Comparison of ENCODE assay signal across 21 cellular contexts in the genomic region with DNA sequence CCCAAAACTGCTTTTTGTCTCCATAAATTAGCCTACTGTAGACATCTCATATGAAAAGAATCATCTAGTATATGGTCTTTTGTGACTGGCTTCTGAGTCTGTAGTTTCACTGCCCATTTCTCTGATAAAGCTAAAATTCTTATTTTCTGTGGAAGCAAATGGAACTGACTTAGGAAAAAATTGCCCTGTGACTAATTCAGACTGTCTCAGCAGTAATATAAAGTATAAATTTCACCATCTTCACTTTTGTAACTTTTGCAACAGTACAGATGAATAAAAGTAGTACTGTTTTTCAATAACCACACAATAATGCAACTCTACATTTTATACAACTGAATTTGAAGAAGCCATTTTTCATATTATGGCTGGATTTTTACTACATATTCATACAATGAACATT.
A peak's percentile ranks its signal among the peaks of the same experiment; 100 is the strongest.
DNase-seq lines count a peak whose midpoint lies in the region; FAIRE-seq and TF ChIP-seq lines count a peak whose summit lies in the region.
"Had no signal": no experiment of that assay in that cellular context is flagged by ENCODE, and none has a peak within 500 bp of the region (broad histone marks: within the 10 kb centered on the region; RNA-seq: fewer than 3 reads in every experiment).

No MANE protein-coding gene starts in this region.

- H3K36me3 ChIP-seq in bronchial epithelial cell (ENCODE audit: control insufficient read depth, insufficient read depth, low read length) (no peaks in the 10 kb centered on the region), osteoblast (ENCODE audit: insufficient read depth, low read length) (no peaks in the 10 kb centered on the region), suprapubic skin (no peaks in the 10 kb centered on the region)
- H3K36me3 ChIP-seq: right lobe of liver, uterus had no signal

- TF ChIP-seq POLR2A in NB4 (IDR thresholded peaks at IDR 0.05; ENCODE audit: extremely low read depth, insufficient read length) (no peak), suprapubic skin (IDR thresholded peaks at IDR 0.05) (no peak)

- no peaks in the 10 kb centered on the region for H4K20me1 ChIP-seq in osteoblast (ENCODE audit: insufficient read depth, low read length)

- H3K9me3 ChIP-seq in osteoblast (ENCODE audit: low read depth, low read length) (no peaks in the 10 kb centered on the region), suprapubic skin (no peaks in the 10 kb centered on the region)
- H3K9me3 ChIP-seq: uterus had no signal

- peaks cover 2% of the 10 kb centered on the region for H3K79me2 ChIP-seq in osteoblast (ENCODE audit: insufficient read depth, low read length)

- TF ChIP-seq CTCF in NB4 (IDR thresholded peaks at IDR 0.05; ENCODE audit: low read depth, low read length) (no peak), bronchial epithelial cell (IDR thresholded peaks at IDR 0.05; ENCODE audit: insufficient read depth, low read length, severe bottlenecking) (no peak), osteoblast (IDR thresholded peaks at IDR 0.05; ENCODE audit: extremely low read depth, low read depth, low read length) (no peak), suprapubic skin (IDR thresholded peaks at IDR 0.05) (no peak)

- no peak overlapping the region for H2AFZ ChIP-seq in osteoblast (ENCODE audit: low read length)

- no peak overlapping the region for H3K4me3 ChIP-seq in NB4 (ENCODE audit: low read depth, low read length)
- H3K4me3 ChIP-seq in bronchial epithelial cell (ENCODE audit: low read depth, low read length): no peak overlapping the region
- no peak overlapping the region for H3K4me3 ChIP-seq in osteoblast (ENCODE audit: insufficient read depth, low read length)
- H3K4me3 ChIP-seq in suprapubic skin: no peak overlapping the region
- H3K4me3 ChIP-seq: right lobe of liver, uterus had no signal

- no peak overlapping the region for H3K4me2 ChIP-seq in osteoblast (ENCODE audit: insufficient read depth, low read length)

- H3K4me1 ChIP-seq in osteoblast (ENCODE audit: insufficient read depth, low read length): peaks cover 47% of the 10 kb centered on the region
- no peaks in the 10 kb centered on the region for H3K4me1 ChIP-seq in suprapubic skin
- H3K4me1 ChIP-seq: right lobe of liver, uterus had no signal

- no peak for FAIRE-seq in bronchial epithelial cell (lab: Jason Lieb, UNC)
- FAIRE-seq: endothelial cell of umbilical vein, G401.6, GM12891 had no signal

- DNase-seq in EH (ENCODE audit: low read depth) (peak; percentile 17), NB4 (ENCODE audit: low read depth) (peak; percentile 17), bronchial epithelial cell (ENCODE audit: low read depth) (peak; percentile 21), osteoblast (ENCODE audit: insufficient read length, low spot score, missing footprints) (no peak), germinal center (ENCODE audit: low spot score) (no peak), suprapubic skin (ENCODE audit: low spot score in 2 of 2) (no peak), NCI-H2171 treated with DMSO at 0.1 percent for 48 hours (lab: John Stamatoyannopoulos, UW) (no peak)
- DNase-seq in stimulated activated CD4-positive, alpha-beta T cell treated with anti-CD3 and anti-CD28 coated beads, Interleukin-4, amount 100 ng/mL, for 24 hours: no peak
- DNase-seq: activated CD4-positive, alpha-beta T cell treated with anti-CD3 and anti-CD28 coated beads, Interleukin-2, amount 50 U/mL, for 48 hours; activated naive CD4-positive, alpha-beta T cell treated with Interleukin-2 at 50 U/mL for 16 hours; cortex of kidney; Karpas-422; left ventricle myocardium superior; NCI-H2227 treated with DMSO at 0.1 percent for 48 hours; occipital lobe; right lobe of liver; RPMI8226; uterus had no signal

- H3K27ac ChIP-seq in osteoblast (ENCODE audit: low read depth, low read length): peak overlapping the region; percentile 86
- H3K27ac ChIP-seq in suprapubic skin: no peak overlapping the region
- H3K27ac ChIP-seq: right lobe of liver, uterus had no signal

- no peak for TF ChIP-seq EP300 in suprapubic skin (IDR thresholded peaks at IDR 0.05)

- H3K27me3 ChIP-seq in bronchial epithelial cell (ENCODE audit: control insufficient read depth, insufficient read depth, low read length) (no peaks in the 10 kb centered on the region), osteoblast (ENCODE audit: insufficient read depth, low read length) (no peaks in the 10 kb centered on the region), suprapubic skin (no peaks in the 10 kb centered on the region)
- H3K27me3 ChIP-seq: right lobe of liver, uterus had no signal

Comparison
In these comparisons a context has a peak if more than half of its experiments do, and no peak if none do; other contexts are left out.
1. DNase-seq: peak in EH (single experiment), NB4 (single experiment) and bronchial epithelial cell (single experiment); none in osteoblast (single experiment), germinal center (single experiment), suprapubic skin (0 of 2), stimulated activated CD4-positive, alpha-beta T cell treated with anti-CD3 and anti-CD28 coated beads, Interleukin-4, amount 100 ng/mL, for 24 hours (single experiment) and NCI-H2171 treated with DMSO at 0.1 percent for 48 hours (single experiment).